16 cellular contexts compared by ENCODE assay signal in the genomic region with DNA sequence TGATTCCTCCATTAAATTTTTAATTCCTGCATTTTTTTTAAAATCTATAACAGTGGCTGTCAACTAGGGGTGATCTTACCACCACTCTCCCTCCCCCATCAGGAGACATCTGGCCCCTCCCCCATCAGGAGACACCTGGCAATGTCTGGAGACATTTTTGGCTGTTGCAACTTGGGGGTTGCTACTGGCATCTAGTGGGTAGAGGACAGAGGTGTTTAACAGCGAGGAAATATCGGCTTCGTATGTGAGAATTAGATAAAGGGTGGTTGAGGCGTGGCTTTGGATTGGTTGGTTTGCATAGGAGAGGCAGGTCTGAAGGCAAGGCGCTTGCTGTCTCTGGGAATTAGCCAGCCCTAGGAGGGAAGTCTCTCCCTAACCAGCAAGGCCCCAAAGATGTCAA. TPM values are rescaled to one million over a fixed set of nuclear protein-coding genes. Genes with fewer than 3 reads are reported as not detected.
DNase-seq lines count a peak whose midpoint lies in the region; ATAC-seq, FAIRE-seq and TF ChIP-seq lines count a peak whose summit lies in the region.
"Had no signal": no experiment of that assay in that cellular context is flagged by ENCODE, and none has a peak within 500 bp of the region (broad histone marks: within the 10 kb centered on the region; RNA-seq: fewer than 3 reads in every experiment).

No MANE protein-coding gene starts in this region.

- H3K79me2 ChIP-seq in mesendoderm (ENCODE audit: control insufficient read depth, insufficient read depth, low read length) = no peaks in the 10 kb centered on the region
- H3K79me2 ChIP-seq in GM23248 (ENCODE audit: insufficient read depth) = no peaks in the 10 kb centered on the region

- H3K9me2 ChIP-seq in GM23248 (ENCODE audit: insufficient read depth) = no peaks in the 10 kb centered on the region

- H3K36me3 ChIP-seq in mesendoderm (ENCODE audit: control insufficient read depth, insufficient read depth, low read length) (no peaks in the 10 kb centered on the region), pancreas (no peaks in the 10 kb centered on the region), GM23248 (ENCODE audit: low read depth) (no peaks in the 10 kb centered on the region)
- H3K36me3 ChIP-seq: uterus had no signal

- H3K9me3 ChIP-seq in pancreas (no peaks in the 10 kb centered on the region), GM23248 (ENCODE audit: low read depth) (no peaks in the 10 kb centered on the region)
- H3K9me3 ChIP-seq: uterus had no signal

- no peak overlapping the region for H3K27ac ChIP-seq in mesendoderm (ENCODE audit: low read depth, low read length)
- H3K27ac ChIP-seq in pancreas = no peak overlapping the region
- no peak overlapping the region for H3K27ac ChIP-seq in GM23248
- H3K27ac ChIP-seq: epithelial cell of prostate, uterus had no signal

- no peaks in the 10 kb centered on the region for H3K27me3 Mint-ChIP-seq in activated CD4-positive, alpha-beta T cell treated with anti-CD3 and anti-CD28 coated beads, Interleukin-2, amount 10 ng/mL, durations not matched to agents 7 days and 5 days
- H3K27me3 Mint-ChIP-seq in activated CD8-positive, alpha-beta T cell treated with anti-CD3 and anti-CD28 coated beads, Interleukin-2, amount 10 ng/mL, durations not matched to agents 7 days and 5 days (ENCODE audit: low read depth) = peaks cover 4% of the 10 kb centered on the region

- no peaks in the 10 kb centered on the region for H3K79me1 ChIP-seq in mesendoderm (ENCODE audit: low read length)

- no peak overlapping the region for H2AFZ ChIP-seq in GM23248

- FAIRE-seq in pancreas (lab: Jason Lieb, UNC) = no peak

- no peaks in the 10 kb centered on the region for H3K36me3 Mint-ChIP-seq in activated CD4-positive, alpha-beta T cell treated with anti-CD3 and anti-CD28 coated beads, Interleukin-2, amount 10 ng/mL, durations not matched to agents 7 days and 5 days (ENCODE audit: low read depth)
- no peaks in the 10 kb centered on the region for H3K36me3 Mint-ChIP-seq in activated CD8-positive, alpha-beta T cell treated with anti-CD3 and anti-CD28 coated beads, Interleukin-2, amount 10 ng/mL, durations not matched to agents 7 days and 5 days (ENCODE audit: low read depth)

- H3K18ac ChIP-seq in mesendoderm (ENCODE audit: low read length) = no peak overlapping the region

- no peak overlapping the region for H4K5ac ChIP-seq in mesendoderm (ENCODE audit: low read length)

- no peak overlapping the region for H3K4ac ChIP-seq in mesendoderm (ENCODE audit: low read depth, low read length)

- H3K4me3 Mint-ChIP-seq in activated CD4-positive, alpha-beta T cell treated with anti-CD3 and anti-CD28 coated beads, Interleukin-2, amount 10 ng/mL, durations not matched to agents 7 days and 5 days = no peak overlapping the region
- H3K4me3 Mint-ChIP-seq in activated CD8-positive, alpha-beta T cell treated with anti-CD3 and anti-CD28 coated beads, Interleukin-2, amount 10 ng/mL, durations not matched to agents 7 days and 5 days = no peak overlapping the region
- H3K4me3 Mint-ChIP-seq: activated CD4-positive, alpha-beta memory T cell treated with anti-CD3 and anti-CD28 coated beads, Interleukin-2, amount 10 ng/mL, durations not matched to agents 7 days and 5 days; T-helper 1 cell treated with Interleukin-12 subunit alpha and Interleukin-12 subunit beta and Interleukin-4 antibody, amounts not matched to agents 30 μg/mL and 1 μg/mL, for 36 hours had no signal

- peak; percentile 45 for DNase-seq in activated CD4-positive, alpha-beta T cell treated with anti-CD3 and anti-CD28 coated beads, Interleukin-2, amount 10 ng/mL, durations not matched to agents 7 days and 5 days
- no peak for DNase-seq in activated CD4-positive, alpha-beta T cell treated with anti-CD3 and anti-CD28 coated beads, Interleukin-2, amount 50 U/mL, for 4 hours
- DNase-seq in Jurkat, Clone E6-1 (ENCODE audit: low read depth, low spot score) = peak; percentile 69
- peak; percentile 33 for DNase-seq in activated CD8-positive, alpha-beta T cell treated with anti-CD3 and anti-CD28 coated beads, Interleukin-2, amount 10 ng/mL, durations not matched to agents 7 days and 5 days
- DNase-seq in mesendoderm (peak; percentile 72), pancreas (no peak), NCI-H2081 (lab: John Stamatoyannopoulos, UW) (no peak), GM23248 (no peak)
- DNase-seq: activated CD4-positive, alpha-beta memory T cell treated with anti-CD3 and anti-CD28 coated beads, Interleukin-2, amount 10 ng/mL, durations not matched to agents 7 days and 5 days; caudate nucleus; NCI-H2171 treated with DMSO at 0.1 percent for 48 hours; uterus had no signal

- H3K27me3 ChIP-seq in mesendoderm (ENCODE audit: insufficient read depth, low read length, poor library complexity) = no peaks in the 10 kb centered on the region
- H3K27me3 ChIP-seq in pancreas = no peaks in the 10 kb centered on the region
- no peaks in the 10 kb centered on the region for H3K27me3 ChIP-seq in GM23248 (replicated peaks; ENCODE audit: insufficient read depth)
- H3K27me3 ChIP-seq: uterus had no signal

- H3K4me2 ChIP-seq in mesendoderm (ENCODE audit: low read length) = no peak overlapping the region
- H3K4me2 ChIP-seq in GM23248 (ENCODE audit: unreplicated experiment) = no peak overlapping the region

- H2AK5ac ChIP-seq in mesendoderm (ENCODE audit: low read length) = no peak overlapping the region

- no peak overlapping the region for H2BK5ac ChIP-seq in mesendoderm (ENCODE audit: low read length)

- no peak overlapping the region for H2BK15ac ChIP-seq in mesendoderm (replicated peaks; ENCODE audit: low read depth)

- no peak overlapping the region for H3K56ac ChIP-seq in mesendoderm (ENCODE audit: low read length)

- H3K4me3 ChIP-seq in Jurkat, Clone E6-1 (ENCODE audit: low read length) = no peak overlapping the region
- no peak overlapping the region for H3K4me3 ChIP-seq in mesendoderm (ENCODE audit: low read length)
- no peak overlapping the region for H3K4me3 ChIP-seq in pancreas
- no peak overlapping the region for H3K4me3 ChIP-seq in GM23248
- H3K4me3 ChIP-seq: uterus had no signal

- POLR2A ChIA-PET in activated CD4-positive, alpha-beta T cell treated with anti-CD3 and anti-CD28 coated beads, Interleukin-2, amount 10 ng/mL, durations not matched to agents 7 days and 5 days (lab: Charles Lee) = no interaction called here
- POLR2A ChIA-PET in activated CD8-positive, alpha-beta T cell treated with anti-CD3 and anti-CD28 coated beads, Interleukin-2, amount 10 ng/mL, durations not matched to agents 7 days and 5 days (lab: Charles Lee) = no interaction called here

- H3K23ac ChIP-seq in mesendoderm (ENCODE audit: low read length) = no peak overlapping the region

- WGBS in mesendoderm (ENCODE audit: extremely low coverage, insufficient coverage, low lambda C conversion rate) = no CpG with 5 or more reads among the region's 5 CpGs
- 34 to 40% methylated on average over 5 of the region's 5 CpGs for WGBS in pancreas, 2 donors
- WGBS in GM23248 (ENCODE audit: low coverage in 1 of 2, low lambda C conversion rate in 2 of 2, missing lambda C conversion rate in 2 of 2), 2 experiments = 67 to 74% methylated on average over 5 of the region's 5 CpGs

- H3K4me1 ChIP-seq in mesendoderm (ENCODE audit: control insufficient read depth, low read depth, low read length) = no peaks in the 10 kb centered on the region
- no peaks in the 10 kb centered on the region for H3K4me1 ChIP-seq in pancreas
- H3K4me1 ChIP-seq in GM23248 (ENCODE audit: insufficient read depth) = no peaks in the 10 kb centered on the region
- H3K4me1 ChIP-seq: uterus had no signal

- H3K4me1 Mint-ChIP-seq in activated CD4-positive, alpha-beta T cell treated with anti-CD3 and anti-CD28 coated beads, Interleukin-2, amount 10 ng/mL, durations not matched to agents 7 days and 5 days = peaks cover 34% of the 10 kb centered on the region
- H3K4me1 Mint-ChIP-seq in activated CD8-positive, alpha-beta T cell treated with anti-CD3 and anti-CD28 coated beads, Interleukin-2, amount 10 ng/mL, durations not matched to agents 7 days and 5 days (ENCODE audit: low read depth) = peaks cover 39% of the 10 kb centered on the region

- CTCF ChIA-PET in activated CD4-positive, alpha-beta T cell treated with anti-CD3 and anti-CD28 coated beads, Interleukin-2, amount 10 ng/mL, durations not matched to agents 7 days and 5 days (lab: Charles Lee) = interaction anchor here (1.0 kb wide), 1 partner anchor 12 kb away, joined by 3 read pairs; no protein-coding TSS in a partner anchor
- CTCF ChIA-PET in activated CD8-positive, alpha-beta T cell treated with anti-CD3 and anti-CD28 coated beads, Interleukin-2, amount 10 ng/mL, durations not matched to agents 7 days and 5 days (lab: Charles Lee) = interaction anchor here (0.9 to 1.0 kb wide), 2 partner anchors 14 to 22 kb away, joined by 3 read pairs; no protein-coding TSS in a partner anchor

- H3F3A ChIP-seq in GM23248 (ENCODE audit: insufficient read depth) = no peaks in the 10 kb centered on the region

- in situ Hi-C loops in GM23248 (cut with MboI) = no loop called here

- no peak overlapping the region for H4K8ac ChIP-seq in mesendoderm (ENCODE audit: low read depth, low read length)

- TF ChIP-seq CTCF in pancreas (IDR thresholded peaks at IDR 0.05) = no peak

- H4K20me1 ChIP-seq in GM23248 (ENCODE audit: insufficient read depth) = no peaks in the 10 kb centered on the region

- H2BK120ac ChIP-seq in mesendoderm (ENCODE audit: low read depth, low read length) = no peak overlapping the region

- peak; percentile 36 for ATAC-seq in activated CD8-positive, alpha-beta T cell treated with anti-CD3 and anti-CD28 coated beads, Interleukin-2, amount 10 ng/mL, durations not matched to agents 7 days and 5 days
- no peak for ATAC-seq in pancreas
- ATAC-seq: Panc1 had no signal

- intact Hi-C loops in pancreas (cut with DNase I) = no loop called here

- H3K9me3 Mint-ChIP-seq in activated CD4-positive, alpha-beta T cell treated with anti-CD3 and anti-CD28 coated beads, Interleukin-2, amount 10 ng/mL, durations not matched to agents 7 days and 5 days = no peaks in the 10 kb centered on the region
- H3K9me3 Mint-ChIP-seq in activated CD8-positive, alpha-beta T cell treated with anti-CD3 and anti-CD28 coated beads, Interleukin-2, amount 10 ng/mL, durations not matched to agents 7 days and 5 days (ENCODE audit: insufficient read depth) = no peaks in the 10 kb centered on the region
- H3K9me3 Mint-ChIP-seq: activated CD4-positive, alpha-beta memory T cell treated with anti-CD3 and anti-CD28 coated beads, Interleukin-2, amount 10 ng/mL, durations not matched to agents 7 days and 5 days had no signal

- H3K27ac Mint-ChIP-seq in activated CD4-positive, alpha-beta T cell treated with anti-CD3 and anti-CD28 coated beads, Interleukin-2, amount 10 ng/mL, durations not matched to agents 7 days and 5 days = no peak overlapping the region
- no peak overlapping the region for H3K27ac Mint-ChIP-seq in activated CD8-positive, alpha-beta T cell treated with anti-CD3 and anti-CD28 coated beads, Interleukin-2, amount 10 ng/mL, durations not matched to agents 7 days and 5 days
- H3K27ac Mint-ChIP-seq: activated CD4-positive, alpha-beta memory T cell treated with anti-CD3 and anti-CD28 coated beads, Interleukin-2, amount 10 ng/mL, durations not matched to agents 7 days and 5 days; T-helper 1 cell treated with Interleukin-12 subunit alpha and Interleukin-12 subunit beta and Interleukin-4 antibody, amounts not matched to agents 30 μg/mL and 1 μg/mL, for 36 hours had no signal

- no peak overlapping the region for H3K9ac ChIP-seq in mesendoderm (ENCODE audit: low read length)
- H3K9ac ChIP-seq in GM23248 = no peak overlapping the region

RNA-seq across cellular contexts. Expression of gene CDHR2, which starts 10.5 kb away (rescaled TPM):
- 1 to 10 TPM; 1.3 to 2.4 TPM for total RNA-seq in activated CD4-positive, alpha-beta T cell treated with anti-CD3 and anti-CD28 coated beads, Interleukin-2, amount 10 ng/mL, durations not matched to agents 7 days and 5 days
- 0.20 TPM for polyA plus RNA-seq in Jurkat, Clone E6-1 (2012; ENCODE audit: insufficient read depth, insufficient read length)
- 1 to 10 TPM; 2.1 to 2.2 TPM for total RNA-seq in activated CD8-positive, alpha-beta T cell treated with anti-CD3 and anti-CD28 coated beads, Interleukin-2, amount 10 ng/mL, durations not matched to agents 7 days and 5 days
- 0.07 TPM for polyA plus RNA-seq in mesendoderm (2013, experiment 1 of 2)
- polyA plus RNA-seq in mesendoderm (2013, experiment 2 of 2) = not detected
- 1 to 10 TPM in 1 of 6 donors, under 1 TPM in 4, not detected in 1; 0.19 to 1.1 (median 0.26) TPM for total RNA-seq in pancreas
- polyA plus RNA-seq in pancreas (under 1 TPM; 0.23 to 0.89 TPM), GM23248 (2016; fragmentation: Nextera tagmentation; extraction: Ambion mirVana) (not detected in 2 replicates)
- not detected in 2 replicates for total RNA-seq in GM23248 (2014; rRNA removed; shearing (Covaris generic))
- total RNA-seq: Daoy had no signal

RNA-seq across cellular contexts. Expression of gene RNF44, which starts 22.5 kb away (rescaled TPM):
- total RNA-seq in activated CD4-positive, alpha-beta T cell treated with anti-CD3 and anti-CD28 coated beads, Interleukin-2, amount 10 ng/mL, durations not matched to agents 7 days and 5 days = 100 to 1,000 TPM; 137 TPM
- 92.7 TPM for polyA plus RNA-seq in Jurkat, Clone E6-1 (2012; ENCODE audit: insufficient read depth, insufficient read length)
- 10 to 100 TPM; 88.3 to 92.7 TPM for total RNA-seq in activated CD8-positive, alpha-beta T cell treated with anti-CD3 and anti-CD28 coated beads, Interleukin-2, amount 10 ng/mL, durations not matched to agents 7 days and 5 days
- 122 TPM for polyA plus RNA-seq in mesendoderm (2013, experiment 1 of 2)
- 123 TPM for polyA plus RNA-seq in mesendoderm (2013, experiment 2 of 2)
- 10 to 100 TPM; 13.8 to 36.6 (median 18.5) TPM for total RNA-seq in pancreas
- polyA plus RNA-seq in pancreas (10 to 100 TPM; 18.0 to 27.5 TPM), GM23248 (2016; fragmentation: Nextera tagmentation; extraction: Ambion mirVana) (2.0 and 2.1 TPM in 2 replicates)
- 2.9 and 3.9 TPM in 2 replicates for total RNA-seq in GM23248 (2014; rRNA removed; shearing (Covaris generic))

RNA-seq across cellular contexts. Expression of gene GPRIN1, which starts 50.3 kb away (rescaled TPM):
- total RNA-seq in activated CD4-positive, alpha-beta T cell treated with anti-CD3 and anti-CD28 coated beads, Interleukin-2, amount 10 ng/mL, durations not matched to agents 7 days and 5 days = 1 to 10 TPM; 2.5 to 2.6 TPM
- 8.2 TPM for polyA plus RNA-seq in Jurkat, Clone E6-1 (2012; ENCODE audit: insufficient read depth, insufficient read length)
- 1 to 10 TPM; 1.9 to 2.5 TPM for total RNA-seq in activated CD8-positive, alpha-beta T cell treated with anti-CD3 and anti-CD28 coated beads, Interleukin-2, amount 10 ng/mL, durations not matched to agents 7 days and 5 days
- polyA plus RNA-seq in mesendoderm (2013, experiment 1 of 2) = 4.0 TPM
- 4.2 TPM for polyA plus RNA-seq in mesendoderm (2013, experiment 2 of 2)
- 1 to 10 TPM in 2 of 6 donors, under 1 TPM in 4; 0.23 to 1.1 (median 0.42) TPM for total RNA-seq in pancreas
- polyA plus RNA-seq in pancreas (1 to 10 TPM in 1 of 2 donors, under 1 TPM in 1; 0.72 to 3.2 TPM), GM23248 (2016; fragmentation: Nextera tagmentation; extraction: Ambion mirVana) (1.2 and 1.3 TPM in 2 replicates)
- total RNA-seq in GM23248 (2014; rRNA removed; shearing (Covaris generic)) = 4.3 and 4.8 TPM in 2 replicates

Comparison
In these comparisons a context has a peak if more than half of its experiments do, and no peak if none do; other contexts are left out.
1. DNase-seq: peak in activated CD4-positive, alpha-beta T cell treated with anti-CD3 and anti-CD28 coated beads, Interleukin-2, amount 10 ng/mL, durations not matched to agents 7 days and 5 days (single experiment), Jurkat, Clone E6-1 (single experiment), activated CD8-positive, alpha-beta T cell treated with anti-CD3 and anti-CD28 coated beads, Interleukin-2, amount 10 ng/mL, durations not matched to agents 7 days and 5 days (single experiment) and mesendoderm (single experiment); none in activated CD4-positive, alpha-beta T cell treated with anti-CD3 and anti-CD28 coated beads, Interleukin-2, amount 50 U/mL, for 4 hours (0 of 2), pancreas (0 of 6), NCI-H2081 (0 of 2) and GM23248 (single experiment).